In genomic region chr2:233389601-233390125, GRCh38 we compare ENCODE assay signal across 1 cellular context.
TF ChIP-seq lines count a peak whose summit lies in the region.

No MANE protein-coding gene starts in this region.

TF ChIP-seq in A549, 52 proteins besides CTCF, POLR2A, EP300 and RAD21 (continued from another document):
- TF ChIP-seq REST (IDR thresholded peaks at IDR 0.05) = no peak
